ENCODE assay signal across 9 cellular contexts in genomic region chr19:51514866-51515481, GRCh38. TPM values are rescaled to one million over a fixed set of nuclear protein-coding genes. Genes with fewer than 3 reads are reported as not detected.
DNase-seq lines count a peak whose midpoint lies in the region; FAIRE-seq and TF ChIP-seq lines count a peak whose summit lies in the region.
"Had no signal": no experiment of that assay in that cellular context is flagged by ENCODE, and none has a peak within 500 bp of the region (broad histone marks: within the 10 kb centered on the region; RNA-seq: fewer than 3 reads in every experiment).

No MANE protein-coding gene starts in this region.

- no peak overlapping the region for H3K4me3 ChIP-seq in coronary artery

- H3K27me3 Mint-ChIP-seq in mesothelial cell of epicardium (ENCODE audit: low read depth), result no peaks in the 10 kb centered on the region

- H3K27ac Mint-ChIP-seq in mesothelial cell of epicardium, result no peak overlapping the region
- H3K27ac Mint-ChIP-seq: activated naive CD8-positive, alpha-beta T cell treated with anti-CD3 and anti-CD28 coated beads, Interleukin-2, amount 10 ng/mL, durations not matched to agents 7 days and 5 days had no signal

- DNase-seq in SIG-M5 treated with dmso at 0.1 percent for 504 hours (lab: John Stamatoyannopoulos, UW; ENCODE audit: unreplicated experiment), result peak; percentile 53
- no peak for DNase-seq in SIG-M5 (lab: John Stamatoyannopoulos, UW)
- peak in 47 of 76 experiments; percentile 10 to 86 (median 75) for DNase-seq in HUDEP-2 (lab: John Stamatoyannopoulos, UW; ENCODE audit: unreplicated experiment in 76 of 76)
- peak; percentile 17 for DNase-seq in RCC 7860 (ENCODE audit: low spot score)
- no peak for DNase-seq in coronary artery (ENCODE audit: low spot score)
- DNase-seq in mesothelial cell of epicardium (ENCODE audit: low spot score in 2 of 2, unreplicated experiment in 2 of 2), result no peak
- no peak for DNase-seq in effector CD4-positive, alpha-beta T cell
- DNase-seq in activated effector memory CD4-positive, alpha-beta T cell treated with Interleukin-2 at 50 U/mL for 16 hours, result no peak
- DNase-seq: activated naive CD8-positive, alpha-beta T cell treated with anti-CD3 and anti-CD28 coated beads, Interleukin-2, amount 10 ng/mL, durations not matched to agents 7 days and 5 days had no signal

- H3K4me3 Mint-ChIP-seq in mesothelial cell of epicardium, result no peak overlapping the region
- H3K4me3 Mint-ChIP-seq: activated naive CD8-positive, alpha-beta T cell treated with anti-CD3 and anti-CD28 coated beads, Interleukin-2, amount 10 ng/mL, durations not matched to agents 7 days and 5 days had no signal

- H3K36me3 Mint-ChIP-seq in mesothelial cell of epicardium, result peaks cover 2% of the 10 kb centered on the region
- H3K36me3 Mint-ChIP-seq: activated naive CD8-positive, alpha-beta T cell treated with anti-CD3 and anti-CD28 coated beads, Interleukin-2, amount 10 ng/mL, durations not matched to agents 7 days and 5 days had no signal

- TF ChIP-seq CTCF in coronary artery (IDR thresholded peaks at IDR 0.05) (peak; percentile 75), mesothelial cell of epicardium (IDR thresholded peaks at IDR 0.05; ENCODE audit: unreplicated experiment) (peak; percentile 93)

- no peak overlapping the region for H3K27ac ChIP-seq in coronary artery

- H3K4me1 Mint-ChIP-seq in mesothelial cell of epicardium, result no peaks in the 10 kb centered on the region

- peak; percentile 30 for FAIRE-seq in RCC 7860 (lab: Jason Lieb, UNC)

- H3K9me3 Mint-ChIP-seq in mesothelial cell of epicardium, result peaks cover 41% of the 10 kb centered on the region
- H3K9me3 Mint-ChIP-seq: activated naive CD8-positive, alpha-beta T cell treated with anti-CD3 and anti-CD28 coated beads, Interleukin-2, amount 10 ng/mL, durations not matched to agents 7 days and 5 days had no signal

RNA-seq across cellular contexts. Expression of gene SIGLEC12, which starts 13.4 kb away (rescaled TPM):
- not detected in 3 replicates for total RNA-seq in mesothelial cell of epicardium

RNA-seq across cellular contexts. Expression of gene SIGLEC6, which starts 16.5 kb away (rescaled TPM):
- total RNA-seq in mesothelial cell of epicardium, result not detected in 3 replicates
- total RNA-seq: activated naive CD8-positive, alpha-beta T cell treated with anti-CD3 and anti-CD28 coated beads, Interleukin-2, amount 10 ng/mL, durations not matched to agents 7 days and 5 days had no signal

RNA-seq across cellular contexts. Expression of gene CEACAM18, which starts 36.6 kb away (rescaled TPM):
- not detected in 3 replicates for total RNA-seq in mesothelial cell of epicardium
- total RNA-seq: activated naive CD8-positive, alpha-beta T cell treated with anti-CD3 and anti-CD28 coated beads, Interleukin-2, amount 10 ng/mL, durations not matched to agents 7 days and 5 days had no signal

RNA-seq across cellular contexts. Expression of gene ZNF175, which starts 56.1 kb away (rescaled TPM):
- total RNA-seq in mesothelial cell of epicardium, result 12.2 to 15.2 TPM (median 13.5 TPM) in 3 replicates

RNA-seq across cellular contexts. Expression of gene SIGLEC8, which starts 56.7 kb away (rescaled TPM):
- total RNA-seq in mesothelial cell of epicardium, result not detected in 3 replicates
- total RNA-seq: activated naive CD8-positive, alpha-beta T cell treated with anti-CD3 and anti-CD28 coated beads, Interleukin-2, amount 10 ng/mL, durations not matched to agents 7 days and 5 days had no signal

Comparison
In these comparisons a context has a peak if more than half of its experiments do, and no peak if none do; other contexts are left out.
1. DNase-seq: peak in SIG-M5 treated with dmso at 0.1 percent for 504 hours (single experiment), HUDEP-2 (47 of 76) and RCC 7860 (single experiment); none in SIG-M5 (single experiment), coronary artery (single experiment), mesothelial cell of epicardium (0 of 2), effector CD4-positive, alpha-beta T cell (single experiment) and activated effector memory CD4-positive, alpha-beta T cell treated with Interleukin-2 at 50 U/mL for 16 hours (single experiment).